In genomic region chr4:23835814-23836478, GRCh38 we compare ENCODE assay signal across 18 cellular contexts. TPM values are rescaled to one million over a fixed set of nuclear protein-coding genes. Genes with fewer than 3 reads are reported as not detected.
"Had no signal": no experiment of that assay in that cellular context is flagged by ENCODE, and none has a peak within 500 bp of the region (broad histone marks: within the 10 kb centered on the region; RNA-seq: fewer than 3 reads in every experiment).

No MANE protein-coding gene starts in this region.

- H3K27ac Mint-ChIP-seq: activated CD4-positive, alpha-beta T cell treated with anti-CD3 and anti-CD28 coated beads, Interleukin-2, amount 10 ng/mL, durations not matched to agents 7 days and 5 days; activated naive CD8-positive, alpha-beta T cell treated with anti-CD3 and anti-CD28 coated beads, Interleukin-2, amount 10 ng/mL, durations not matched to agents 7 days and 5 days; activated T-helper 1 cell treated with anti-CD3 and anti-CD28 coated beads, Interleukin-12 subunit alpha, Interleukin-12 subunit beta, Interleukin-2, Interleukin-4 antibody, amounts not matched to agents 30 ng/mL and 10 ng/mL and 1 ng/mL, durations not matched to agents 14 hours and 24 hours and 36 hours; natural killer cell; stimulated activated effector memory CD8-positive, alpha-beta T cell treated with anti-CD3 and anti-CD28 coated beads, Interleukin-12 subunit alpha, Interleukin-12 subunit beta, amount 100 ng/mL, for 72 hours; T-cell had no signal

- H3K4me1 Mint-ChIP-seq: activated CD4-positive, alpha-beta T cell treated with anti-CD3 and anti-CD28 coated beads, Interleukin-2, amount 10 ng/mL, durations not matched to agents 7 days and 5 days; activated naive CD8-positive, alpha-beta T cell treated with anti-CD3 and anti-CD28 coated beads, Interleukin-2, amount 10 ng/mL, durations not matched to agents 7 days and 5 days; natural killer cell; stimulated activated effector memory CD8-positive, alpha-beta T cell treated with anti-CD3 and anti-CD28 coated beads, Interleukin-12 subunit alpha, Interleukin-12 subunit beta, amount 100 ng/mL, for 72 hours; T-cell had no signal

- H3K4me1 ChIP-seq: sigmoid colon, tibial artery, vagina had no signal

- H3K36me3 ChIP-seq: sigmoid colon, tibial artery, vagina had no signal

- H3K36me3 Mint-ChIP-seq: activated naive CD8-positive, alpha-beta T cell treated with anti-CD3 and anti-CD28 coated beads, Interleukin-2, amount 10 ng/mL, durations not matched to agents 7 days and 5 days; brain; natural killer cell; stimulated activated effector memory CD8-positive, alpha-beta T cell treated with anti-CD3 and anti-CD28 coated beads, Interleukin-12 subunit alpha, Interleukin-12 subunit beta, amount 100 ng/mL, for 72 hours; T-cell had no signal

- H3K4me3 Mint-ChIP-seq: activated CD4-positive, alpha-beta T cell treated with anti-CD3 and anti-CD28 coated beads, Interleukin-2, amount 10 ng/mL, durations not matched to agents 7 days and 5 days; activated naive CD8-positive, alpha-beta T cell treated with anti-CD3 and anti-CD28 coated beads, Interleukin-2, amount 10 ng/mL, durations not matched to agents 7 days and 5 days; activated T-helper 1 cell treated with anti-CD3 and anti-CD28 coated beads, Interleukin-12 subunit alpha, Interleukin-12 subunit beta, Interleukin-2, Interleukin-4 antibody, amounts not matched to agents 30 ng/mL and 10 ng/mL and 1 ng/mL, durations not matched to agents 14 hours and 24 hours and 36 hours; brain; natural killer cell; stimulated activated effector memory CD8-positive, alpha-beta T cell treated with anti-CD3 and anti-CD28 coated beads, Interleukin-12 subunit alpha, Interleukin-12 subunit beta, amount 100 ng/mL, for 72 hours; T-cell had no signal

- H3K27ac ChIP-seq: tibial artery, vagina had no signal

- DNase-seq: activated CD4-positive, alpha-beta T cell treated with anti-CD3 and anti-CD28 coated beads, Interleukin-2, amount 10 ng/mL, durations not matched to agents 7 days and 5 days; activated naive CD8-positive, alpha-beta T cell treated with anti-CD3 and anti-CD28 coated beads, Interleukin-2, amount 10 ng/mL, durations not matched to agents 7 days and 5 days; cortex of kidney; effector CD4-positive, alpha-beta T cell; kidney glomerular epithelial cell; mammary epithelial cell; natural killer cell; sigmoid colon; stimulated activated CD4-positive, alpha-beta T cell treated with anti-CD3 and anti-CD28 coated beads, Interleukin-12 subunit alpha, Interleukin-12 subunit beta, amount 100 ng/mL, for 4 hours; stimulated activated CD4-positive, alpha-beta T cell treated with anti-CD3 and anti-CD28 coated beads, Interleukin-2, amount 100 ng/mL, for 24 hours; T-cell; T-helper 9 cell; tibial artery had no signal

- H3K27me3 Mint-ChIP-seq: activated CD4-positive, alpha-beta T cell treated with anti-CD3 and anti-CD28 coated beads, Interleukin-2, amount 10 ng/mL, durations not matched to agents 7 days and 5 days; activated naive CD8-positive, alpha-beta T cell treated with anti-CD3 and anti-CD28 coated beads, Interleukin-2, amount 10 ng/mL, durations not matched to agents 7 days and 5 days; brain; T-cell had no signal

- ATAC-seq: natural killer cell; stimulated activated effector memory CD8-positive, alpha-beta T cell treated with anti-CD3 and anti-CD28 coated beads, Interleukin-12 subunit alpha, Interleukin-12 subunit beta, amount 100 ng/mL, for 72 hours; T-cell had no signal

- H3K4me3 ChIP-seq: esophagus muscularis mucosa, sigmoid colon, tibial artery, vagina had no signal

- H3K9me3 ChIP-seq: esophagus muscularis mucosa, sigmoid colon, tibial artery, vagina had no signal

- H3K9me3 Mint-ChIP-seq: activated T-helper 1 cell treated with anti-CD3 and anti-CD28 coated beads, Interleukin-12 subunit alpha, Interleukin-12 subunit beta, Interleukin-2, Interleukin-4 antibody, amounts not matched to agents 30 ng/mL and 10 ng/mL and 1 ng/mL, durations not matched to agents 14 hours and 24 hours and 36 hours; brain had no signal

- H3K27me3 ChIP-seq: esophagus muscularis mucosa, sigmoid colon, tibial artery, vagina had no signal

RNA-seq across cellular contexts. Expression of gene PPARGC1A, which starts 53.9 kb away (rescaled TPM):
- total RNA-seq: activated CD4-positive, alpha-beta T cell treated with anti-CD3 and anti-CD28 coated beads, Interleukin-2, amount 10 ng/mL, durations not matched to agents 7 days and 5 days; activated naive CD8-positive, alpha-beta T cell treated with anti-CD3 and anti-CD28 coated beads, Interleukin-2, amount 10 ng/mL, durations not matched to agents 7 days and 5 days; activated T-helper 1 cell treated with anti-CD3 and anti-CD28 coated beads, Interleukin-12 subunit alpha, Interleukin-12 subunit beta, Interleukin-2, Interleukin-4 antibody, amounts not matched to agents 30 ng/mL and 10 ng/mL and 1 ng/mL, durations not matched to agents 14 hours and 24 hours and 36 hours; natural killer cell; T-cell had no signal
